In the genomic region with DNA sequence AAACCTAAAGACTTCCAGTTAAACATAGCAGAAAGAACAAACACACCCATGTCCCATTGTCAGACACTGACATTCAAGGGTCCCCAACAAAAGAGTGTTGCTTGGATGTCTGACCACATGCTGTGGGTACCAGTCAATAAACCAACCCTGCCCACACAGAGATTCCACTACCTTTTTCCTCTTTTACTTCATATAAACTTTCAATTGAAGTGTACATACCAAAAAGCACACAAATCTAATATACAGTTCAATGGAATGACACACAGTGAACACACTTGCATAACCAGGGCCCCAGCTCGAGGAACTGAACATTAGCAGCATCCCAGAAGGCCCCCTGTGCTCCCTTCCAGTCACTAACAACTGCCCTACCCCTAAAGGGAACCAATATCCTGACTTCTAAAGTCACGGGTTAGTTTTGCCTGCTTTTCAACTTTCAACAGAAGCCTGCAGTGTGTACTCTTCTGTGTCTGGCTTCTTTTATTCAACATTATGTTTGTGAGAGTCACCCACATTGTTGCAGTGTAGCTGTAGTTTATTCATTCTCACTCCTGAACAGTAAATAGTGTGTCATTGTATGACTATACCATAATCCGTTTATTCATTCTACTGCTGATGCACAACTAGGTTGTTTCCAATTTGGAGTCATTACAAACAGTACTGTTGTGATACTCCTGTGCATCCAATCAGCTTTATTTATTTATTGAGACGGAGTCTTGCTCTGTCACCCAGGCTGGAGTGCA, we compare ENCODE assay signal across 16 cellular contexts. TPM values are rescaled to one million over a fixed set of nuclear protein-coding genes. Genes with fewer than 3 reads are reported as not detected.
DNase-seq lines count a peak whose midpoint lies in the region; ATAC-seq, FAIRE-seq and TF ChIP-seq lines count a peak whose summit lies in the region.
"Had no signal": no experiment of that assay in that cellular context is flagged by ENCODE, and none has a peak within 500 bp of the region (broad histone marks: within the 10 kb centered on the region; RNA-seq: fewer than 3 reads in every experiment).

No MANE protein-coding gene starts in this region.

- H3K9me3 ChIP-seq in mammary epithelial cell (replicated peaks; ENCODE audit: insufficient read depth, low read length) (no peaks in the 10 kb centered on the region), astrocyte (ENCODE audit: insufficient read depth, low read depth, low read length) (no peaks in the 10 kb centered on the region), smooth muscle cell (replicated peaks; ENCODE audit: low read depth) (no peaks in the 10 kb centered on the region)
- H3K9me3 ChIP-seq: ascending aorta, right lobe of liver had no signal

- TF ChIP-seq CTCF in mammary epithelial cell (conservative IDR thresholded peaks at IDR 0.05 in 1 of 2, IDR thresholded peaks at IDR 0.05 in 1 of 2; ENCODE audit: extremely low read depth in 1 of 2, insufficient read depth in 1 of 2, low read depth in 1 of 2, low read length in 2 of 2) (no peak), MCF 10A (IDR thresholded peaks at IDR 0.05; ENCODE audit: unreplicated experiment) (no peak), astrocyte (IDR thresholded peaks at IDR 0.05; ENCODE audit: insufficient read depth, low read depth, low read length) (no peak), smooth muscle cell (IDR thresholded peaks at IDR 0.05; ENCODE audit: borderline replicate concordance, insufficient read depth, poor library complexity, severe bottlenecking) (no peak)

- H3K27me3 ChIP-seq in mammary epithelial cell (ENCODE audit: insufficient read depth, low read length), result no peaks in the 10 kb centered on the region
- no peaks in the 10 kb centered on the region for H3K27me3 ChIP-seq in astrocyte (ENCODE audit: insufficient read depth, low read length)
- H3K27me3 ChIP-seq in layer of hippocampus (ENCODE audit: control insufficient read depth, insufficient read depth, low read length), result no peaks in the 10 kb centered on the region
- H3K27me3 ChIP-seq in smooth muscle cell (ENCODE audit: low read depth), result no peaks in the 10 kb centered on the region
- H3K27me3 ChIP-seq: ascending aorta, right lobe of liver had no signal

- no peak overlapping the region for H3K4me3 Mint-ChIP-seq in MCF 10A (ENCODE audit: unreplicated experiment)
- H3K4me3 Mint-ChIP-seq in astrocyte (ENCODE audit: unreplicated experiment), result no peak overlapping the region
- H3K4me3 Mint-ChIP-seq: CD8-positive, alpha-beta memory T cell had no signal

- H3K4me1 Mint-ChIP-seq in MCF 10A (ENCODE audit: insufficient read depth, unreplicated experiment), result peaks cover 8% of the 10 kb centered on the region
- peaks cover 21% of the 10 kb centered on the region for H3K4me1 Mint-ChIP-seq in astrocyte (ENCODE audit: low read depth, unreplicated experiment)

- ATAC-seq in GM19324 (IDR thresholded peaks at IDR 0.05; ENCODE audit: low FRiP score, unreplicated experiment), result no peak
- ATAC-seq: right lobe of liver had no signal

- dilution Hi-C loops in mammary epithelial cell (cut with HindIII; ENCODE audit: low sequenced_read_pairs), result no loop called here

- H3K9ac ChIP-seq in mammary epithelial cell (ENCODE audit: insufficient read depth, low read length) (no peak overlapping the region), astrocyte (ENCODE audit: low read length) (no peak overlapping the region), smooth muscle cell (ENCODE audit: low read depth) (no peak overlapping the region)

- no peak overlapping the region for H3K4me2 ChIP-seq in mammary epithelial cell (ENCODE audit: insufficient read depth, low read depth, low read length)
- no peak overlapping the region for H3K4me2 ChIP-seq in astrocyte (ENCODE audit: low read length)
- H3K4me2 ChIP-seq in smooth muscle cell, result no peak overlapping the region

- H3K27me3 Mint-ChIP-seq in MCF 10A (ENCODE audit: insufficient read depth, unreplicated experiment), result no peaks in the 10 kb centered on the region
- H3K27me3 Mint-ChIP-seq in astrocyte (ENCODE audit: low read depth, unreplicated experiment), result no peaks in the 10 kb centered on the region
- H3K27me3 Mint-ChIP-seq: CD8-positive, alpha-beta memory T cell had no signal

- no peaks in the 10 kb centered on the region for H3K4me1 ChIP-seq in mammary epithelial cell (ENCODE audit: insufficient read depth, low read length)
- no peaks in the 10 kb centered on the region for H3K4me1 ChIP-seq in astrocyte (ENCODE audit: insufficient read depth, low read length)
- H3K4me1 ChIP-seq in smooth muscle cell (ENCODE audit: low read depth), result peaks cover 8% of the 10 kb centered on the region
- H3K4me1 ChIP-seq: ascending aorta, right lobe of liver had no signal

- DNase-seq in mammary epithelial cell (peak; percentile 24), MCF 10A (ENCODE audit: unreplicated experiment) (no peak), astrocyte (ENCODE audit: low read depth) (no peak), smooth muscle cell (lab: John Stamatoyannopoulos, UW; ENCODE audit: unreplicated experiment) (no peak), Kasumi-1 (lab: John Stamatoyannopoulos, UW) (no peak)
- DNase-seq: activated CD4-positive, alpha-beta T cell treated with anti-CD3 and anti-CD28 coated beads, Interleukin-2, amount 50 U/mL, for 4 hours; activated effector memory CD4-positive, alpha-beta T cell treated with anti-CD3 and anti-CD28 coated beads, Interleukin-2, amount 50 U/mL, for 16 hours; CD8-positive, alpha-beta memory T cell; DMS79; NCI-H1694 treated with DMSO at 0.1 percent for 48 hours; NCI-H226; right lobe of liver had no signal

- H2AFZ ChIP-seq in mammary epithelial cell (ENCODE audit: low read depth, low read length) (no peak overlapping the region), astrocyte (ENCODE audit: low read depth, low read length) (no peak overlapping the region), smooth muscle cell (ENCODE audit: low read depth) (no peak overlapping the region)

- in situ Hi-C loops in mammary epithelial cell (cut with MboI; ENCODE audit: low sequenced_read_pairs in 2 of 2), result no loop called here

- no peaks in the 10 kb centered on the region for H3F3A ChIP-seq in smooth muscle cell (ENCODE audit: low read depth)

- CTCF ChIA-PET in mammary epithelial cell (lab: Charles Lee; ENCODE audit: low non-redundant PET), result no interaction called here
- CTCF ChIA-PET in MCF 10A (lab: Yijun Ruan, JAX), result interaction anchor here (0.6 to 0.8 kb wide), 3 partner anchors 56 to 390 kb away, joined by 3 to 4 read pairs (median 3); no protein-coding TSS in a partner anchor

- POLR2A ChIA-PET in MCF 10A (lab: Yijun Ruan, JAX), result interaction anchor here (0.7 kb wide), 1 partner anchor 15 kb away, joined by 3 read pairs; no protein-coding TSS in a partner anchor

- peaks cover 38% of the 10 kb centered on the region for H3K36me3 Mint-ChIP-seq in MCF 10A (ENCODE audit: insufficient read depth, unreplicated experiment)
- H3K36me3 Mint-ChIP-seq in astrocyte (ENCODE audit: low read depth, unreplicated experiment), result peaks cover 2% of the 10 kb centered on the region

- WGBS in mammary epithelial cell (ENCODE audit: low coverage, missing lambda C conversion rate), result 97% methylated on average over 3 of the region's 4 CpGs
- 73% methylated on average over 4 of the region's 4 CpGs for whole genome bisulfite sequencing in smooth muscle cell (ENCODE audit: low lambda C conversion rate)

- H4K20me1 ChIP-seq in mammary epithelial cell (ENCODE audit: insufficient read depth, low read length) (no peaks in the 10 kb centered on the region), astrocyte (ENCODE audit: insufficient read depth, low read length) (peaks cover 37% of the 10 kb centered on the region), smooth muscle cell (ENCODE audit: low read depth) (peaks cover 54% of the 10 kb centered on the region)

- intact Hi-C loops in mammary epithelial cell (cut with micrococcal nuclease), result no loop called here
- intact Hi-C loops in MCF 10A (cut with micrococcal nuclease), result no loop called here

- H3K79me2 ChIP-seq in mammary epithelial cell (ENCODE audit: insufficient read depth, low read length) (peaks cover 60% of the 10 kb centered on the region), astrocyte (ENCODE audit: insufficient read depth, low read length) (peaks cover 57% of the 10 kb centered on the region), smooth muscle cell (ENCODE audit: low read depth) (peaks cover 63% of the 10 kb centered on the region)

- no peak overlapping the region for H3K27ac Mint-ChIP-seq in MCF 10A (ENCODE audit: low read depth, unreplicated experiment)
- H3K27ac Mint-ChIP-seq in astrocyte (ENCODE audit: unreplicated experiment), result peak overlapping the region; percentile 8

- no peak overlapping the region for H3K27ac ChIP-seq in mammary epithelial cell (ENCODE audit: insufficient read depth, low read depth, low read length)
- no peak overlapping the region for H3K27ac ChIP-seq in astrocyte (ENCODE audit: low read depth, low read length)
- H3K27ac ChIP-seq in layer of hippocampus (ENCODE audit: low read depth, low read length), result peak overlapping the region; percentile 12
- H3K27ac ChIP-seq in smooth muscle cell (ENCODE audit: low read depth), result no peak overlapping the region
- H3K27ac ChIP-seq: ascending aorta, right lobe of liver had no signal

- BruUV-seq in mammary epithelial cell (replicated peaks; lab: Mats Ljungman, UMichigan) (no TSS peak), MCF 10A (replicated peaks; lab: Mats Ljungman, UMichigan) (no TSS peak)

- no peak for FAIRE-seq in astrocyte (lab: Jason Lieb, UNC)
- FAIRE-seq: endometrium had no signal

- H3K36me3 ChIP-seq in mammary epithelial cell (ENCODE audit: insufficient read depth, low read length) (peaks cover 2% of the 10 kb centered on the region), astrocyte (ENCODE audit: insufficient read depth, low read length) (peaks cover 14% of the 10 kb centered on the region), smooth muscle cell (ENCODE audit: low read depth) (peaks cover 12% of the 10 kb centered on the region)

- H3K4me3 ChIP-seq in mammary epithelial cell (replicated peaks in 1 of 3; ENCODE audit: insufficient read depth in 1 of 3, low read depth in 2 of 3, low read length in 3 of 3) (no peak overlapping the region), astrocyte (ENCODE audit: insufficient read depth, low read depth, low read length) (no peak overlapping the region), smooth muscle cell (no peak overlapping the region)
- H3K4me3 ChIP-seq: ascending aorta, right lobe of liver had no signal

- H3K9me3 Mint-ChIP-seq in MCF 10A (ENCODE audit: unreplicated experiment), result no peaks in the 10 kb centered on the region
- H3K9me3 Mint-ChIP-seq in astrocyte (ENCODE audit: unreplicated experiment), result no peaks in the 10 kb centered on the region
- H3K9me3 Mint-ChIP-seq: CD8-positive, alpha-beta memory T cell had no signal

RNA-seq across cellular contexts. Expression of gene CFDP1, which starts 18.0 kb away (rescaled TPM):
- total RNA-seq in mammary epithelial cell (10 to 100 TPM; 18.0 to 35.9 TPM), MCF 10A (2022) (41.3 and 44.7 TPM in 2 replicates), astrocyte (36.9 and 38.7 TPM in 2 replicates), smooth muscle cell (59.0 and 87.3 TPM in 2 replicates)
- polyA plus RNA-seq in mammary epithelial cell (18.1 TPM), smooth muscle cell (81.5 and 91.0 TPM in 2 replicates)
- polyA minus RNA-seq in mammary epithelial cell, result 44.1 TPM

RNA-seq across cellular contexts. Expression of gene TMEM170A, which starts 49.1 kb away (rescaled TPM):
- total RNA-seq in mammary epithelial cell (10 to 100 TPM; 12.5 to 15.6 TPM), MCF 10A (2022) (20.1 and 21.8 TPM in 2 replicates), astrocyte (15.2 and 16.4 TPM in 2 replicates), smooth muscle cell (12.9 and 25.4 TPM in 2 replicates)
- polyA plus RNA-seq in mammary epithelial cell (12.2 TPM), smooth muscle cell (10.0 and 17.9 TPM in 2 replicates)
- polyA minus RNA-seq in mammary epithelial cell, result 33.8 TPM
